Comparison of ENCODE assay signal across 9 cellular contexts in the genomic region with DNA sequence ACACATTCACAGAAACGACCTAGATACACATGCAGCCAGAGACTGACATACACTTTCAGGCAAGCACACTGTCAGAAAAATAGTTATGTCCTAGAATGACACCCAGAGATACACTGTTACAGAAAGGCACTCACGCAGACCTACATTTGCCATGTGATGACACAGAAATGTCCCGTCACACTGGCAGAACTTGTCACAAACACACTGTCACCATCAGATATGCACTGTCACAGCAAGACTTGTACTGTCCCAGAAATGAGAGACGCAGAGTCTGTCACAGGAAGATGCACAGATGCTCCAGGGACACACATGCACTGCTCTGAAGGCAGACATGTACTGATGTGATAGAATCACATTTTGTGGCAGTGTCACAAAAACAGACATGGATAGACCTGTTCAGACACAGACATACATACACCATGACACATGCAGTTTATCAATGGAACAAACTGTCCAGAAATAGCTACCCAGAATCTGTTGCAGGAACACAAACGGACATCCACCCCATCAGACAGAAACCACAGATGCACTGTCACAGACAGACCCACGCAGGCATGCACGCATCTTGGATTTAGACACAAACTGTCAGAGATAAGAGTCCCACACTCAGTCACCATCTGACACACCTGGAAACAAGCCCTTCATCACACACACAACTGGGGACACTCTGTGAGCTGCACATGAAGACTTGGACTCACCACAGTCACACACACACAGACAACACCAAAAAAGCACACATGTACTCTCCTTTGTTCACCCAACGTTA. TPM values are rescaled to one million over a fixed set of nuclear protein-coding genes. Genes with fewer than 3 reads are reported as not detected.
DNase-seq lines count a peak whose midpoint lies in the region; ATAC-seq and TF ChIP-seq lines count a peak whose summit lies in the region.
"Had no signal": no experiment of that assay in that cellular context is flagged by ENCODE, and none has a peak within 500 bp of the region (broad histone marks: within the 10 kb centered on the region; RNA-seq: fewer than 3 reads in every experiment).

No MANE protein-coding gene starts in this region.

- H3K36me3 ChIP-seq in Peyer's patch: peaks cover 0 to 25% (median 0%) of the 10 kb centered on the region in 3 donors
- H3K36me3 ChIP-seq in endodermal cell (ENCODE audit: control insufficient read depth, insufficient read depth, low read length): peaks cover 18% of the 10 kb centered on the region
- H3K36me3 ChIP-seq in skeletal muscle satellite cell (ENCODE audit: insufficient read depth, low read length): peaks cover 9% of the 10 kb centered on the region

- TF ChIP-seq CTCF in Peyer's patch (IDR thresholded peaks at IDR 0.05) (no peak), endodermal cell (conservative IDR thresholded peaks at IDR 0.05) (no peak)

- H3K27ac Mint-ChIP-seq in endodermal cell: peak overlapping the region; percentile 98

- H3K4me1 ChIP-seq in Peyer's patch: peaks cover 0 to 7% (median 3%) of the 10 kb centered on the region in 4 donors
- no peaks in the 10 kb centered on the region for H3K4me1 ChIP-seq in endodermal cell (ENCODE audit: control insufficient read depth, insufficient read depth, low read length)
- peaks cover 16% of the 10 kb centered on the region for H3K4me1 ChIP-seq in skeletal muscle satellite cell (ENCODE audit: control insufficient read depth, insufficient read depth, low read length)

- peak overlapping the region in 3 of 4 donors; percentile 72 to 84 (median 80) for H3K4me3 ChIP-seq in Peyer's patch
- peak overlapping the region; percentile 88 for H3K4me3 ChIP-seq in endodermal cell (ENCODE audit: low read length)
- no peak overlapping the region for H3K4me3 ChIP-seq in skeletal muscle satellite cell (ENCODE audit: low read length)

- peak overlapping the region; percentile 90 for H3K4me3 Mint-ChIP-seq in endodermal cell

- 57% methylated on average over 8 of the region's 8 CpGs; no CpG with 5 or more reads in 1 of the 2 experiments for WGBS in endodermal cell (ENCODE audit: insufficient coverage in 1 of 2, insufficient read length in 1 of 2), 2 experiments

- ATAC-seq in GM18505 (IDR thresholded peaks at IDR 0.05; ENCODE audit: unreplicated experiment) (no peak), GM19452 (IDR thresholded peaks at IDR 0.05; ENCODE audit: unreplicated experiment) (no peak)

- peaks cover 52% of the 10 kb centered on the region for H3K9me3 Mint-ChIP-seq in endodermal cell

- H3K27me3 Mint-ChIP-seq in endodermal cell (ENCODE audit: insufficient read depth): no peaks in the 10 kb centered on the region

- DNase-seq in Peyer's patch (no peak), endodermal cell (peak; percentile 36), GM19238 (ENCODE audit: insufficient read length, low spot score) (no peak), RKO (ENCODE audit: low spot score) (no peak), NK-92 (lab: John Stamatoyannopoulos, UW; ENCODE audit: unreplicated experiment) (no peak)

- H3K27ac ChIP-seq in Peyer's patch (peak overlapping the region; percentile 84 to 93 (median 90)), endodermal cell (ENCODE audit: low read depth, low read length) (no peak overlapping the region)
- H3K27ac ChIP-seq: SK-N-MC had no signal

- TF ChIP-seq POLR2A in GM18505 (IDR thresholded peaks at IDR 0.05; ENCODE audit: borderline replicate concordance, extremely low read depth, insufficient read depth, insufficient read length) (peak; percentile 32), Peyer's patch (IDR thresholded peaks at IDR 0.05) (no peak)

- peaks cover 43% of the 10 kb centered on the region for H3K36me3 Mint-ChIP-seq in endodermal cell (ENCODE audit: low read depth)

- no peaks in the 10 kb centered on the region for H3K9me3 ChIP-seq in Peyer's patch
- no peaks in the 10 kb centered on the region for H3K9me3 ChIP-seq in endodermal cell (ENCODE audit: control insufficient read depth, low read length)
- H3K9me3 ChIP-seq in skeletal muscle satellite cell (replicated peaks; ENCODE audit: low read length): no peaks in the 10 kb centered on the region

- H3K9ac ChIP-seq in endodermal cell (ENCODE audit: extremely low read depth, low read length, poor library complexity, severe bottlenecking) (peak overlapping the region; percentile 83), skeletal muscle satellite cell (ENCODE audit: low read depth, low read length) (no peak overlapping the region)

- H3K4me2 ChIP-seq in skeletal muscle satellite cell (ENCODE audit: low read length): peak overlapping the region; percentile 84

- H3K27me3 ChIP-seq in Peyer's patch (no peaks in the 10 kb centered on the region), endodermal cell (ENCODE audit: control insufficient read depth, insufficient read depth, low read length, poor library complexity, severe bottlenecking) (no peaks in the 10 kb centered on the region), skeletal muscle satellite cell (ENCODE audit: control insufficient read depth, insufficient read depth, low read length) (no peaks in the 10 kb centered on the region)

- peaks cover 16% of the 10 kb centered on the region for H3K4me1 Mint-ChIP-seq in endodermal cell

RNA-seq across cellular contexts. Expression of a gene that starts 1.3 kb away (rescaled TPM):
- total RNA-seq in Peyer's patch (10 to 100 TPM; 17.3 to 24.8 (median 19.1) TPM), endodermal cell (10 to 100 TPM; 26.2 to 94.0 TPM)
- polyA plus RNA-seq in endodermal cell (2013, experiment 1 of 2): 17.8 TPM
- 16.2 TPM for polyA plus RNA-seq in endodermal cell (2013, experiment 2 of 2)
- 2.6 and 4.3 TPM in 2 replicates for total RNA-seq in skeletal muscle satellite cell (2012; rRNA removed)

RNA-seq across cellular contexts. Expression of a gene that starts 8.7 kb away (rescaled TPM):
- total RNA-seq in Peyer's patch: 10 to 100 TPM; 14.0 to 43.3 (median 21.5) TPM
- total RNA-seq in endodermal cell: 10 to 100 TPM; 22.8 to 24.7 TPM
- 14.2 TPM for polyA plus RNA-seq in endodermal cell (2013, experiment 1 of 2)
- 17.5 TPM for polyA plus RNA-seq in endodermal cell (2013, experiment 2 of 2)
- total RNA-seq in skeletal muscle satellite cell (2012; rRNA removed): 14.7 and 21.6 TPM in 2 replicates

RNA-seq across cellular contexts. Expression of a gene that starts 22.4 kb away (rescaled TPM):
- 10 to 100 TPM; 63.3 to 86.6 (median 70.1) TPM for total RNA-seq in Peyer's patch
- 10 to 100 TPM; 46.6 to 69.0 TPM for total RNA-seq in endodermal cell
- polyA plus RNA-seq in endodermal cell (2013, experiment 1 of 2): 57.8 TPM
- 51.3 TPM for polyA plus RNA-seq in endodermal cell (2013, experiment 2 of 2)
- 43.2 and 43.6 TPM in 2 replicates for total RNA-seq in skeletal muscle satellite cell (2012; rRNA removed)

RNA-seq across cellular contexts. Expression of a gene that starts 22.6 kb away (rescaled TPM):
- 10 to 100 TPM; 33.8 to 67.9 (median 54.5) TPM for total RNA-seq in Peyer's patch
- 10 to 100 TPM; 78.6 to 83.3 TPM for total RNA-seq in endodermal cell
- polyA plus RNA-seq in endodermal cell (2013, experiment 1 of 2): 76.0 TPM
- polyA plus RNA-seq in endodermal cell (2013, experiment 2 of 2): 62.0 TPM
- total RNA-seq in skeletal muscle satellite cell (2012; rRNA removed): 27.5 and 28.9 TPM in 2 replicates

RNA-seq across cellular contexts. Expression of a gene that starts 37.3 kb away (rescaled TPM):
- total RNA-seq in Peyer's patch (10 to 100 TPM; 49.7 to 79.2 (median 71.0) TPM), endodermal cell (10 to 100 TPM; 50.3 to 56.5 TPM)
- 41.2 TPM for polyA plus RNA-seq in endodermal cell (2013, experiment 1 of 2)
- polyA plus RNA-seq in endodermal cell (2013, experiment 2 of 2): 40.7 TPM
- total RNA-seq in skeletal muscle satellite cell (2012; rRNA removed): 25.3 and 29.1 TPM in 2 replicates
